In genomic region chr2:128008089-128008672, GRCh38 we compare ENCODE assay signal across 22 cellular contexts. TPM values are rescaled to one million over a fixed set of nuclear protein-coding genes. Genes with fewer than 3 reads are reported as not detected.
DNase-seq lines count a peak whose midpoint lies in the region; ATAC-seq and TF ChIP-seq lines count a peak whose summit lies in the region.
"Had no signal": no experiment of that assay in that cellular context is flagged by ENCODE, and none has a peak within 500 bp of the region (broad histone marks: within the 10 kb centered on the region; RNA-seq: fewer than 3 reads in every experiment).

No MANE protein-coding gene starts in this region.

- WGBS in heart left ventricle, 4 donors = 93 to 98% (median 94%) methylated on average over 6 of the region's 6 CpGs
- WGBS in thyroid gland, 2 donors = 96 to 97% methylated on average over 6 of the region's 6 CpGs

- TF ChIP-seq POLR2A in heart left ventricle (IDR thresholded peaks at IDR 0.05) (no peak), thyroid gland (IDR thresholded peaks at IDR 0.05) (no peak)

- H3K4me1 ChIP-seq in cardiac muscle cell (ENCODE audit: low read depth) = no peaks in the 10 kb centered on the region
- no peaks in the 10 kb centered on the region for H3K4me1 ChIP-seq in heart left ventricle
- no peaks in the 10 kb centered on the region for H3K4me1 ChIP-seq in thyroid gland
- H3K4me1 ChIP-seq: BLaER1 treated with 17β-estradiol and CSF1 and Interleukin-3, amounts not matched to agents 10 nM and 100 nM; Caco-2; SJCRH30 had no signal

- TF ChIP-seq CTCF in cardiac muscle cell (IDR thresholded peaks at IDR 0.05; ENCODE audit: low read depth, low read length) (no peak), heart left ventricle (IDR thresholded peaks at IDR 0.05) (no peak), fibroblast of mammary gland (conservative IDR thresholded peaks at IDR 0.05; ENCODE audit: control insufficient read depth, insufficient read depth, low read depth, low read length) (no peak), thyroid gland (IDR thresholded peaks at IDR 0.05) (no peak)

- H3K4me3 ChIP-seq in cardiac muscle cell (no peak overlapping the region), heart left ventricle (no peak overlapping the region), fibroblast of mammary gland (ENCODE audit: control insufficient read depth, low read depth, low read length) (no peak overlapping the region), thyroid gland (replicated peaks in 1 of 3) (no peak overlapping the region)
- H3K4me3 ChIP-seq: BLaER1 treated with 17β-estradiol and CSF1 and Interleukin-3, amounts not matched to agents 10 nM and 100 nM; SJCRH30 had no signal

- DNase-seq in cardiac muscle cell (ENCODE audit: low read depth in 1 of 2, low spot score in 1 of 2) (no peak), heart left ventricle (no peak), amniotic epithelial cell (ENCODE audit: low read depth) (peak; percentile 60), fibroblast of mammary gland (ENCODE audit: low read depth) (peak; percentile 14), renal cortical epithelial cell (ENCODE audit: low read depth) (peak; percentile 7), thyroid gland (no peak), SHP77 (lab: John Stamatoyannopoulos, UW) (no peak)
- DNase-seq: 8988T; Caco-2; CD4-positive, alpha-beta memory T cell; DMS 273 treated with DMSO at 0.1 percent for 48 hours; DND-41; GOT3; KBM-7; NCI-H1105 treated with DMSO at 0.1 percent for 48 hours; NCI-H2029 treated with DMSO at 0.1 percent for 48 hours; NCI-H226; NCI-H510A treated with DMSO at 0.1 percent for 48 hours; NCI-H748 treated with DMSO at 0.1 percent for 48 hours; SJCRH30 had no signal

- intact Hi-C loops in heart left ventricle (cut with DNase I) = no loop called here
- intact Hi-C loops in thyroid gland (cut with DNase I) = no loop called here

- H3K27me3 ChIP-seq in cardiac muscle cell (no peaks in the 10 kb centered on the region), heart left ventricle (no peaks in the 10 kb centered on the region), thyroid gland (no peaks in the 10 kb centered on the region)
- H3K27me3 ChIP-seq: BLaER1 treated with 17β-estradiol and CSF1 and Interleukin-3, amounts not matched to agents 10 nM and 100 nM; SJCRH30 had no signal

- peak overlapping the region; percentile 15 for H3K27ac ChIP-seq in cardiac muscle cell
- no peak overlapping the region for H3K27ac ChIP-seq in heart left ventricle
- H3K27ac ChIP-seq in thyroid gland = no peak overlapping the region
- H3K27ac ChIP-seq: BLaER1 treated with 17β-estradiol and CSF1 and Interleukin-3, amounts not matched to agents 10 nM and 100 nM; SJCRH30 had no signal

- no peaks in the 10 kb centered on the region for H3K9me3 ChIP-seq in cardiac muscle cell (ENCODE audit: low read depth)
- no peaks in the 10 kb centered on the region for H3K9me3 ChIP-seq in heart left ventricle
- H3K9me3 ChIP-seq in thyroid gland = no peaks in the 10 kb centered on the region
- H3K9me3 ChIP-seq: BLaER1 treated with 17β-estradiol and CSF1 and Interleukin-3, amounts not matched to agents 10 nM and 100 nM; Caco-2; SJCRH30 had no signal

- ATAC-seq in heart left ventricle (no peak), GM18502 (IDR thresholded peaks at IDR 0.05; ENCODE audit: poor library complexity, unreplicated experiment) (no peak)

- H3K36me3 ChIP-seq in cardiac muscle cell (peaks cover 69% of the 10 kb centered on the region), heart left ventricle (peaks cover 0 to 100% (median 92%) of the 10 kb centered on the region in 9 donors), thyroid gland (peaks cover 43 to 46% of the 10 kb centered on the region in 2 donors)

RNA-seq across cellular contexts. Expression of gene SAP130, which starts 19.7 kb away (rescaled TPM):
- total RNA-seq in cardiac muscle cell = 18.6 and 19.5 TPM in 2 replicates
- polyA plus RNA-seq in cardiac muscle cell = 22.8 and 23.9 TPM in 2 replicates
- total RNA-seq in heart left ventricle = 10 to 100 TPM; 11.4 to 20.3 (median 15.5) TPM
- polyA plus RNA-seq in heart left ventricle = 10 to 100 TPM in 1 of 2 donors, 1 to 10 TPM in 1; 4.6 to 14.5 TPM
- 1.4 and 6.8 TPM in 2 replicates for total RNA-seq in renal cortical epithelial cell
- 10 to 100 TPM; 10.3 to 14.7 (median 11.3) TPM for total RNA-seq in thyroid gland

Comparison
In these comparisons a context has a peak if more than half of its experiments do, and no peak if none do; other contexts are left out.
1. DNase-seq: peak in amniotic epithelial cell (single experiment), fibroblast of mammary gland (single experiment) and renal cortical epithelial cell (single experiment); none in cardiac muscle cell (0 of 2), heart left ventricle (0 of 5), thyroid gland (0 of 2) and SHP77 (0 of 2).